24 cellular contexts compared by ENCODE assay signal in genomic region chr4:67104145-67104544, GRCh38.
A peak's percentile ranks its signal among the peaks of the same experiment; 100 is the strongest.
DNase-seq lines count a peak whose midpoint lies in the region; ATAC-seq and FAIRE-seq lines count a peak whose summit lies in the region.
"Had no signal": no experiment of that assay in that cellular context is flagged by ENCODE, and none has a peak within 500 bp of the region (broad histone marks: within the 10 kb centered on the region; RNA-seq: fewer than 3 reads in every experiment).

No MANE protein-coding gene starts in this region.

- H2BK120ac ChIP-seq in mesenchymal stem cell (ENCODE audit: low read depth, low read length) = no peak overlapping the region

- H3K9me3 ChIP-seq in mesenchymal stem cell (ENCODE audit: control insufficient read depth, low read length) = no peaks in the 10 kb centered on the region
- H3K9me3 ChIP-seq: pancreas, Peyer's patch had no signal

- no peak overlapping the region for H2BK15ac ChIP-seq in mesenchymal stem cell (ENCODE audit: low read depth, poor library complexity, severe bottlenecking)

- H3K4ac ChIP-seq in mesenchymal stem cell (ENCODE audit: low read depth in 1 of 2, low read length in 2 of 2) = no peak overlapping the region

- H2BK5ac ChIP-seq in mesenchymal stem cell (ENCODE audit: low read depth, low read length, poor library complexity, severe bottlenecking) = no peak overlapping the region

- no peaks in the 10 kb centered on the region for H3K4me1 Mint-ChIP-seq in stimulated activated naive B cell treated with anti-CD40 and anti-IgM and Interleukin-4, amounts not matched to agents 10 μg/mL and 1 μg/mL and 100 μg/mL, for 72 hours
- H3K4me1 Mint-ChIP-seq in activated naive CD8-positive, alpha-beta T cell treated with anti-CD3 and anti-CD28 coated beads for 36 hours = no peaks in the 10 kb centered on the region
- no peaks in the 10 kb centered on the region for H3K4me1 Mint-ChIP-seq in activated T-helper 1 cell treated with anti-CD3 and anti-CD28 coated beads, Interleukin-12 subunit alpha, Interleukin-12 subunit beta, Interleukin-2, Interleukin-4 antibody, amounts not matched to agents 30 ng/mL and 10 ng/mL and 1 ng/mL, durations not matched to agents 14 hours and 24 hours and 36 hours (ENCODE audit: low read depth)
- H3K4me1 Mint-ChIP-seq: naive B cell had no signal

- no peaks in the 10 kb centered on the region for H3K36me3 ChIP-seq in mesenchymal stem cell (ENCODE audit: control insufficient read depth in 1 of 2, insufficient read depth in 2 of 2, low read depth in 1 of 2, low read length in 2 of 2)
- H3K36me3 ChIP-seq: pancreas, Peyer's patch had no signal

- no peak overlapping the region for H2BK12ac ChIP-seq in mesenchymal stem cell (ENCODE audit: low read length in 2 of 2)

- H2AK5ac ChIP-seq in mesenchymal stem cell (ENCODE audit: low read length, severe bottlenecking) = no peak overlapping the region

- H3K4me3 Mint-ChIP-seq in stimulated activated naive B cell treated with anti-CD40 and anti-IgM and Interleukin-4, amounts not matched to agents 10 μg/mL and 1 μg/mL and 100 μg/mL, for 72 hours = no peak overlapping the region
- no peak overlapping the region for H3K4me3 Mint-ChIP-seq in activated naive CD8-positive, alpha-beta T cell treated with anti-CD3 and anti-CD28 coated beads for 36 hours
- no peak overlapping the region for H3K4me3 Mint-ChIP-seq in activated T-helper 1 cell treated with anti-CD3 and anti-CD28 coated beads, Interleukin-12 subunit alpha, Interleukin-12 subunit beta, Interleukin-2, Interleukin-4 antibody, amounts not matched to agents 30 ng/mL and 10 ng/mL and 1 ng/mL, durations not matched to agents 14 hours and 24 hours and 36 hours
- H3K4me3 Mint-ChIP-seq: activated CD8-positive, alpha-beta T cell treated with anti-CD3 and anti-CD28 coated beads for 36 hours; CD4-positive, alpha-beta T cell; naive B cell had no signal

- no peaks in the 10 kb centered on the region for H3K36me3 Mint-ChIP-seq in stimulated activated naive B cell treated with anti-CD40 and anti-IgM and Interleukin-4, amounts not matched to agents 10 μg/mL and 1 μg/mL and 100 μg/mL, for 72 hours
- H3K36me3 Mint-ChIP-seq in activated naive CD8-positive, alpha-beta T cell treated with anti-CD3 and anti-CD28 coated beads for 36 hours = no peaks in the 10 kb centered on the region
- H3K36me3 Mint-ChIP-seq in activated T-helper 1 cell treated with anti-CD3 and anti-CD28 coated beads, Interleukin-12 subunit alpha, Interleukin-12 subunit beta, Interleukin-2, Interleukin-4 antibody, amounts not matched to agents 30 ng/mL and 10 ng/mL and 1 ng/mL, durations not matched to agents 14 hours and 24 hours and 36 hours (ENCODE audit: low read depth) = no peaks in the 10 kb centered on the region
- H3K36me3 Mint-ChIP-seq: naive B cell had no signal

- H3K27me3 Mint-ChIP-seq in stimulated activated naive B cell treated with anti-CD40 and anti-IgM and Interleukin-4, amounts not matched to agents 10 μg/mL and 1 μg/mL and 100 μg/mL, for 72 hours = no peaks in the 10 kb centered on the region
- H3K27me3 Mint-ChIP-seq in activated naive CD8-positive, alpha-beta T cell treated with anti-CD3 and anti-CD28 coated beads for 36 hours = no peaks in the 10 kb centered on the region
- no peaks in the 10 kb centered on the region for H3K27me3 Mint-ChIP-seq in activated T-helper 1 cell treated with anti-CD3 and anti-CD28 coated beads, Interleukin-12 subunit alpha, Interleukin-12 subunit beta, Interleukin-2, Interleukin-4 antibody, amounts not matched to agents 30 ng/mL and 10 ng/mL and 1 ng/mL, durations not matched to agents 14 hours and 24 hours and 36 hours (ENCODE audit: insufficient read depth)
- H3K27me3 Mint-ChIP-seq: CD4-positive, alpha-beta T cell had no signal

- no peak for FAIRE-seq in frontal cortex (lab: Jason Lieb, UNC)
- FAIRE-seq: G401.6, pancreas had no signal

- no peaks in the 10 kb centered on the region for H3K27me3 ChIP-seq in mesenchymal stem cell (ENCODE audit: control insufficient read depth in 1 of 2, insufficient read depth in 1 of 2, low read length in 2 of 2)
- H3K27me3 ChIP-seq: pancreas, Peyer's patch had no signal

- no peaks in the 10 kb centered on the region for H3K9me3 Mint-ChIP-seq in stimulated activated naive B cell treated with anti-CD40 and anti-IgM and Interleukin-4, amounts not matched to agents 10 μg/mL and 1 μg/mL and 100 μg/mL, for 72 hours
- H3K9me3 Mint-ChIP-seq in activated naive CD8-positive, alpha-beta T cell treated with anti-CD3 and anti-CD28 coated beads for 36 hours = no peaks in the 10 kb centered on the region
- no peaks in the 10 kb centered on the region for H3K9me3 Mint-ChIP-seq in activated T-helper 1 cell treated with anti-CD3 and anti-CD28 coated beads, Interleukin-12 subunit alpha, Interleukin-12 subunit beta, Interleukin-2, Interleukin-4 antibody, amounts not matched to agents 30 ng/mL and 10 ng/mL and 1 ng/mL, durations not matched to agents 14 hours and 24 hours and 36 hours
- H3K9me3 Mint-ChIP-seq: activated CD8-positive, alpha-beta T cell treated with anti-CD3 and anti-CD28 coated beads for 36 hours; CD4-positive, alpha-beta T cell had no signal

- no peak overlapping the region for H3K23ac ChIP-seq in mesenchymal stem cell (ENCODE audit: low read length in 2 of 2)

- H3K79me1 ChIP-seq in mesenchymal stem cell (replicated peaks; ENCODE audit: low read length, poor library complexity, severe bottlenecking) = no peaks in the 10 kb centered on the region

- H3K27ac ChIP-seq in mesenchymal stem cell (ENCODE audit: low read length, poor library complexity, severe bottlenecking) = no peak overlapping the region
- H3K27ac ChIP-seq: pancreas, Peyer's patch had no signal

- H4K8ac ChIP-seq in mesenchymal stem cell (ENCODE audit: low read length) = peak overlapping the region; percentile 37

- peak overlapping the region; percentile 6 for H3K27ac Mint-ChIP-seq in stimulated activated naive B cell treated with anti-CD40 and anti-IgM and Interleukin-4, amounts not matched to agents 10 μg/mL and 1 μg/mL and 100 μg/mL, for 72 hours
- no peak overlapping the region for H3K27ac Mint-ChIP-seq in activated naive CD8-positive, alpha-beta T cell treated with anti-CD3 and anti-CD28 coated beads for 36 hours
- no peak overlapping the region for H3K27ac Mint-ChIP-seq in activated T-helper 1 cell treated with anti-CD3 and anti-CD28 coated beads, Interleukin-12 subunit alpha, Interleukin-12 subunit beta, Interleukin-2, Interleukin-4 antibody, amounts not matched to agents 30 ng/mL and 10 ng/mL and 1 ng/mL, durations not matched to agents 14 hours and 24 hours and 36 hours
- H3K27ac Mint-ChIP-seq: activated CD8-positive, alpha-beta T cell treated with anti-CD3 and anti-CD28 coated beads for 36 hours; CD4-positive, alpha-beta T cell; naive B cell had no signal

- DNase-seq in NCI-H82 (lab: John Stamatoyannopoulos, UW) (peak; percentile 23), NCI-H82 treated with DMSO at 0.1 percent for 48 hours (lab: John Stamatoyannopoulos, UW; ENCODE audit: unreplicated experiment) (no peak), NCI-H69 (lab: John Stamatoyannopoulos, UW) (peak; percentile 87), mesenchymal stem cell (no peak), frontal cortex (ENCODE audit: low spot score in 2 of 2) (no peak)
- DNase-seq in stimulated activated naive B cell treated with anti-CD40 and anti-IgM and Interleukin-4, amounts not matched to agents 10 μg/mL and 1 μg/mL and 100 μg/mL, for 72 hours = no peak
- DNase-seq in activated naive CD8-positive, alpha-beta T cell treated with anti-CD3 and anti-CD28 coated beads for 36 hours = no peak
- DNase-seq in activated T-helper 1 cell treated with anti-CD3 and anti-CD28 coated beads, Interleukin-12 subunit alpha, Interleukin-12 subunit beta, Interleukin-2, Interleukin-4 antibody, amounts not matched to agents 30 ng/mL and 10 ng/mL and 1 ng/mL, durations not matched to agents 14 hours and 24 hours and 36 hours (ENCODE audit: low spot score) = no peak
- DNase-seq: activated CD8-positive, alpha-beta T cell treated with anti-CD3 and anti-CD28 coated beads for 36 hours; activated effector memory CD4-positive, alpha-beta T cell treated with anti-CD3 and anti-CD28 coated beads, Interleukin-2, amount 50 U/mL, for 16 hours; CD4-positive, alpha-beta T cell; DMS 273 treated with DMSO at 0.1 percent for 48 hours; H7; left cardiac atrium; naive B cell; NCI-H187 treated with DMSO at 0.1 percent for 48 hours; NCI-H510A treated with DMSO at 0.1 percent for 48 hours; pancreas; Peyer's patch; SIG-M5; stimulated activated CD8-positive, alpha-beta memory T cell treated with anti-CD3 and anti-CD28 coated beads, Interleukin-4, amount 100 ng/mL, for 48 hours; trophoblast cell had no signal

- no peak overlapping the region for H3K9ac ChIP-seq in mesenchymal stem cell (ENCODE audit: low read length)

- 49% methylated on average over 3 of the region's 3 CpGs for WGBS in mesenchymal stem cell

- intact Hi-C loops in activated T-helper 1 cell treated with anti-CD3 and anti-CD28 coated beads, Interleukin-12 subunit alpha, Interleukin-12 subunit beta, Interleukin-2, Interleukin-4 antibody, amounts not matched to agents 30 ng/mL and 10 ng/mL and 1 ng/mL, durations not matched to agents 14 hours and 24 hours and 36 hours (cut with micrococcal nuclease) = no loop called here

- H3K4me2 ChIP-seq in mesenchymal stem cell (ENCODE audit: low read length, poor library complexity, severe bottlenecking) = no peak overlapping the region

- H3K18ac ChIP-seq in mesenchymal stem cell (ENCODE audit: low read depth in 1 of 2, low read length in 2 of 2) = no peak overlapping the region

- H2AFZ ChIP-seq in mesenchymal stem cell (ENCODE audit: low read depth, low read length) = no peak overlapping the region

- H3K14ac ChIP-seq in mesenchymal stem cell (ENCODE audit: low read length in 2 of 2) = no peak overlapping the region

- H4K91ac ChIP-seq in mesenchymal stem cell (ENCODE audit: low read length) = no peak overlapping the region

- no peak overlapping the region for H3K4me3 ChIP-seq in mesenchymal stem cell (ENCODE audit: insufficient read depth in 1 of 2, low read depth in 1 of 2, low read length in 2 of 2)
- H3K4me3 ChIP-seq: pancreas, Peyer's patch had no signal

- no peak for ATAC-seq in stimulated activated naive B cell treated with anti-CD40 and anti-IgM and Interleukin-4, amounts not matched to agents 10 μg/mL and 1 μg/mL and 100 μg/mL, for 72 hours (replicated peaks)
- ATAC-seq: activated CD4-positive, CD25-positive, alpha-beta regulatory T cell treated with anti-CD3 and anti-CD28 coated beads, Interleukin-2, amount 50 U/mL, for 24 hours; activated CD8-positive, alpha-beta T cell treated with anti-CD3 and anti-CD28 coated beads for 36 hours; left cardiac atrium; pancreas had no signal

- H3K4me1 ChIP-seq in mesenchymal stem cell (ENCODE audit: control insufficient read depth, insufficient read depth, low read depth, low read length) = no peaks in the 10 kb centered on the region
- H3K4me1 ChIP-seq: pancreas, Peyer's patch had no signal

Comparison
In these comparisons a context has a peak if more than half of its experiments do, and no peak if none do; other contexts are left out.
1. DNase-seq: peak in NCI-H82 (single experiment) and NCI-H69 (single experiment); none in NCI-H82 treated with DMSO at 0.1 percent for 48 hours (single experiment), mesenchymal stem cell (single experiment), stimulated activated naive B cell treated with anti-CD40 and anti-IgM and Interleukin-4, amounts not matched to agents 10 μg/mL and 1 μg/mL and 100 μg/mL, for 72 hours (single experiment), frontal cortex (0 of 2), activated naive CD8-positive, alpha-beta T cell treated with anti-CD3 and anti-CD28 coated beads for 36 hours (single experiment) and activated T-helper 1 cell treated with anti-CD3 and anti-CD28 coated beads, Interleukin-12 subunit alpha, Interleukin-12 subunit beta, Interleukin-2, Interleukin-4 antibody, amounts not matched to agents 30 ng/mL and 10 ng/mL and 1 ng/mL, durations not matched to agents 14 hours and 24 hours and 36 hours (single experiment).